10 cellular contexts compared by ENCODE assay signal in the genomic region with DNA sequence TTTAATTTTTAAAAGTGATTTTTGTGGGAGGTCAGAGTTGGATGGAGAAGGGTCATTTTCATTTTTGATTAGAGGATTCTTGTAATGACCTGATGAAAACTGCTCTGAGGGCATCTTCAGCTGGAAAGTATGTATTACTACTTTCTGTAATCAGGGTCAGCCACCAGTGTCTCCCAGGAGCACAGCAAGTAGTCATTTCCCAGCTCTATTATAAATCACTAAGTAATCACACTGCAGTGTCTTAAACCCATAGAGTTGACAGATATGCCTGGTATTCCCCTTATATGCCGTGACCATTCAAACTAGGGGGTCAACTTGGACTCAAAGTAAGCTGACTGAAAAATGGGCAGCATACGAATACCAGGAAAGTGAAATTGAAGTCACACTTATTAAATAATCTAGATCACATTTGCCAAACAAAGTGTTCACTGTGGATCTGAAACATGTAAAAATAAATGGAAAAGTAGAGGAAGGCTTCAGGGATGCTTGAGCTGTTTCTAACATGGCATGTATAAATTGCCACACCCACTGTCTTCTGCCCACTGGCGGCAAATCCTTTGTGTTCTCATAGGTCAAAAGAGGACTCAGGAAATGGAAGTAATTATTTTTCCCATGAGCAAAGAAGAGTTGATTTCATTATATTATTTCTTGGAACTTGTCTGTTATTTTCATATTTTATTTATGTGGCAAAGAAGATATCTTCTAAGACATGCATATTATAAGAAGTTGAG.
DNase-seq lines count a peak whose midpoint lies in the region; ATAC-seq and TF ChIP-seq lines count a peak whose summit lies in the region.
"Had no signal": no experiment of that assay in that cellular context is flagged by ENCODE, and none has a peak within 500 bp of the region (broad histone marks: within the 10 kb centered on the region; RNA-seq: fewer than 3 reads in every experiment).

No MANE protein-coding gene starts in this region.

- no peaks in the 10 kb centered on the region for H3K27me3 Mint-ChIP-seq in activated CD4-positive, alpha-beta T cell treated with anti-CD3 and anti-CD28 coated beads, Interleukin-2, amount 10 ng/mL, durations not matched to agents 24 days and 14 days

- H3K4me3 ChIP-seq in fibroblast of mammary gland (ENCODE audit: control insufficient read depth, low read depth, low read length) = no peak overlapping the region
- no peak overlapping the region for H3K4me3 ChIP-seq in subcutaneous abdominal adipose tissue (ENCODE audit: low read depth in 1 of 5, low read length in 5 of 5)
- H3K4me3 ChIP-seq: SJSA1 had no signal

- no peaks in the 10 kb centered on the region for H3K27me3 ChIP-seq in subcutaneous abdominal adipose tissue (ENCODE audit: control insufficient read depth in 5 of 5, insufficient read depth in 4 of 5, low read length in 5 of 5)
- H3K27me3 ChIP-seq: SJSA1 had no signal

- peak overlapping the region; percentile 82 for H3K27ac ChIP-seq in subcutaneous abdominal adipose tissue (ENCODE audit: low read depth, low read length)
- H3K27ac ChIP-seq: SJSA1 had no signal

- peaks cover 51% of the 10 kb centered on the region for H3K4me1 Mint-ChIP-seq in activated CD4-positive, alpha-beta T cell treated with anti-CD3 and anti-CD28 coated beads, Interleukin-2, amount 10 ng/mL, durations not matched to agents 24 days and 14 days

- intact Hi-C loops in activated CD4-positive, alpha-beta T cell treated with anti-CD3 and anti-CD28 coated beads, Interleukin-2, amount 10 ng/mL, durations not matched to agents 24 days and 14 days (cut with micrococcal nuclease) = no loop called here

- no peak for DNase-seq in activated CD4-positive, alpha-beta T cell treated with anti-CD3 and anti-CD28 coated beads, Interleukin-2, amount 10 ng/mL, durations not matched to agents 24 days and 14 days
- DNase-seq in activated CD4-positive, alpha-beta T cell treated with anti-CD3 and anti-CD28 coated beads for 4 hours = no peak
- peak; percentile 40 for DNase-seq in fibroblast of mammary gland (ENCODE audit: low read depth)
- DNase-seq in activated effector memory CD4-positive, alpha-beta T cell treated with Interleukin-2 at 50 U/mL for 16 hours = no peak
- DNase-seq: NCI-H1105 treated with DMSO at 0.1 percent for 48 hours had no signal

- H3K4me1 ChIP-seq in subcutaneous abdominal adipose tissue (ENCODE audit: control insufficient read depth in 5 of 5, insufficient read depth in 5 of 5, low read length in 5 of 5) = peaks cover 0 to 24% (median 21%) of the 10 kb centered on the region in 5 donors

- peak overlapping the region; percentile 34 for H3K27ac Mint-ChIP-seq in activated CD4-positive, alpha-beta T cell treated with anti-CD3 and anti-CD28 coated beads, Interleukin-2, amount 10 ng/mL, durations not matched to agents 24 days and 14 days

- no peak overlapping the region for H3K4me3 Mint-ChIP-seq in activated CD4-positive, alpha-beta T cell treated with anti-CD3 and anti-CD28 coated beads, Interleukin-2, amount 10 ng/mL, durations not matched to agents 24 days and 14 days

- peak; percentile 34 for ATAC-seq in HG03175 (IDR thresholded peaks at IDR 0.05; ENCODE audit: unreplicated experiment)
- ATAC-seq in HG03025 (IDR thresholded peaks at IDR 0.05; ENCODE audit: low FRiP score, unreplicated experiment) = no peak
- no peak for ATAC-seq in HG03442 (IDR thresholded peaks at IDR 0.05; ENCODE audit: unreplicated experiment)

- peaks cover 0 to 10% (median 0%) of the 10 kb centered on the region in 5 donors for H3K36me3 ChIP-seq in subcutaneous abdominal adipose tissue (ENCODE audit: control insufficient read depth in 5 of 5, insufficient read depth in 5 of 5, low read length in 5 of 5)

- peaks cover 46% of the 10 kb centered on the region for H3K36me3 Mint-ChIP-seq in activated CD4-positive, alpha-beta T cell treated with anti-CD3 and anti-CD28 coated beads, Interleukin-2, amount 10 ng/mL, durations not matched to agents 24 days and 14 days (ENCODE audit: low read depth)

- no peak overlapping the region for H3K9ac ChIP-seq in subcutaneous abdominal adipose tissue (ENCODE audit: low read length in 5 of 5)

- H3K9me3 ChIP-seq in subcutaneous abdominal adipose tissue (ENCODE audit: control insufficient read depth in 5 of 5, low read length in 5 of 5) = no peaks in the 10 kb centered on the region
- H3K9me3 ChIP-seq: SJSA1 had no signal

- TF ChIP-seq CTCF in fibroblast of mammary gland (conservative IDR thresholded peaks at IDR 0.05; ENCODE audit: control insufficient read depth, insufficient read depth, low read depth, low read length) = no peak

- no peaks in the 10 kb centered on the region for H3K9me3 Mint-ChIP-seq in activated CD4-positive, alpha-beta T cell treated with anti-CD3 and anti-CD28 coated beads, Interleukin-2, amount 10 ng/mL, durations not matched to agents 24 days and 14 days
